Comparison of ENCODE assay signal across 27 cellular contexts in genomic region chr2:84866121-84866520, GRCh38. TPM values are rescaled to one million over a fixed set of nuclear protein-coding genes. Genes with fewer than 3 reads are reported as not detected.
DNase-seq lines count a peak whose midpoint lies in the region; ATAC-seq and TF ChIP-seq lines count a peak whose summit lies in the region.
"Had no signal": no experiment of that assay in that cellular context is flagged by ENCODE, and none has a peak within 500 bp of the region (broad histone marks: within the 10 kb centered on the region; RNA-seq: fewer than 3 reads in every experiment).

No MANE protein-coding gene starts in this region.

- ATAC-seq in CD8-positive, alpha-beta T cell = no peak
- ATAC-seq in activated naive CD8-positive, alpha-beta T cell treated with anti-CD3 and anti-CD28 coated beads, Interleukin-2, amount 50 U/mL, for 24 hours = no peak
- ATAC-seq in naive thymus-derived CD4-positive, alpha-beta T cell = no peak
- ATAC-seq in GM19397 (IDR thresholded peaks at IDR 0.05; ENCODE audit: unreplicated experiment) (no peak), HG03045 (IDR thresholded peaks at IDR 0.05; ENCODE audit: unreplicated experiment) (no peak)
- ATAC-seq: gastroesophageal sphincter had no signal

- H3K4me3 ChIP-seq in CD8-positive, alpha-beta T cell (ENCODE audit: low read depth, low read length) = no peak overlapping the region
- H3K4me3 ChIP-seq in naive thymus-derived CD4-positive, alpha-beta T cell (ENCODE audit: low read length) = no peak overlapping the region
- no peak overlapping the region for H3K4me3 ChIP-seq in Caco-2 (ENCODE audit: low read depth, low read length)
- H3K4me3 ChIP-seq: colonic mucosa, gastroesophageal sphincter, prostate gland had no signal

- peaks cover 75% of the 10 kb centered on the region for H3K4me1 Mint-ChIP-seq in activated CD4-positive, alpha-beta memory T cell treated with anti-CD3 and anti-CD28 coated beads for 36 hours (ENCODE audit: low read depth)
- peaks cover 46% of the 10 kb centered on the region for H3K4me1 Mint-ChIP-seq in activated CD4-positive, alpha-beta memory T cell treated with anti-CD3 and anti-CD28 coated beads, Interleukin-2, amount 10 ng/mL, durations not matched to agents 7 days and 5 days
- H3K4me1 Mint-ChIP-seq in CD8-positive, alpha-beta T cell (ENCODE audit: low read depth) = peaks cover 85% of the 10 kb centered on the region
- peaks cover 83% of the 10 kb centered on the region for H3K4me1 Mint-ChIP-seq in activated naive CD8-positive, alpha-beta T cell treated with anti-CD3 and anti-CD28 coated beads, Interleukin-2, amount 50 U/mL, for 24 hours
- H3K4me1 Mint-ChIP-seq in naive thymus-derived CD4-positive, alpha-beta T cell = peaks cover 51 to 97% (median 91%) of the 10 kb centered on the region in 7 donors
- no peaks in the 10 kb centered on the region for H3K4me1 Mint-ChIP-seq in Caco-2 (ENCODE audit: low read depth, unreplicated experiment)

- no peaks in the 10 kb centered on the region for H3K27me3 Mint-ChIP-seq in activated CD4-positive, alpha-beta memory T cell treated with anti-CD3 and anti-CD28 coated beads for 36 hours
- no peaks in the 10 kb centered on the region for H3K27me3 Mint-ChIP-seq in activated CD4-positive, alpha-beta memory T cell treated with anti-CD3 and anti-CD28 coated beads, Interleukin-2, amount 10 ng/mL, durations not matched to agents 7 days and 5 days
- H3K27me3 Mint-ChIP-seq in CD8-positive, alpha-beta T cell (ENCODE audit: low read depth) = no peaks in the 10 kb centered on the region
- no peaks in the 10 kb centered on the region for H3K27me3 Mint-ChIP-seq in activated naive CD8-positive, alpha-beta T cell treated with anti-CD3 and anti-CD28 coated beads, Interleukin-2, amount 50 U/mL, for 24 hours
- H3K27me3 Mint-ChIP-seq in naive thymus-derived CD4-positive, alpha-beta T cell = no peaks in the 10 kb centered on the region
- H3K27me3 Mint-ChIP-seq in Caco-2 (ENCODE audit: insufficient read depth, unreplicated experiment) = no peaks in the 10 kb centered on the region

- no peak for TF ChIP-seq CTCF in CD8-positive, alpha-beta T cell (IDR thresholded peaks at IDR 0.05)
- no peak for TF ChIP-seq CTCF in Caco-2 (IDR thresholded peaks at IDR 0.05; ENCODE audit: insufficient read depth in 1 of 2, low read depth in 1 of 2, low read length in 1 of 2, severe bottlenecking in 1 of 2, unreplicated experiment in 1 of 2)

- no peak overlapping the region for H3K27ac ChIP-seq in CD8-positive, alpha-beta T cell (ENCODE audit: low read depth, low read length)
- peak overlapping the region; percentile 73 for H3K27ac ChIP-seq in naive thymus-derived CD4-positive, alpha-beta T cell (ENCODE audit: low read depth, low read length)
- H3K27ac ChIP-seq: colonic mucosa, gastroesophageal sphincter, prostate gland, WERI-Rb-1 had no signal

- H3K9me3 Mint-ChIP-seq in activated CD4-positive, alpha-beta memory T cell treated with anti-CD3 and anti-CD28 coated beads for 36 hours = peaks cover 2% of the 10 kb centered on the region
- H3K9me3 Mint-ChIP-seq in activated CD4-positive, alpha-beta memory T cell treated with anti-CD3 and anti-CD28 coated beads, Interleukin-2, amount 10 ng/mL, durations not matched to agents 7 days and 5 days = no peaks in the 10 kb centered on the region
- no peaks in the 10 kb centered on the region for H3K9me3 Mint-ChIP-seq in CD8-positive, alpha-beta T cell
- H3K9me3 Mint-ChIP-seq in activated naive CD8-positive, alpha-beta T cell treated with anti-CD3 and anti-CD28 coated beads, Interleukin-2, amount 50 U/mL, for 24 hours = no peaks in the 10 kb centered on the region
- H3K9me3 Mint-ChIP-seq in naive thymus-derived CD4-positive, alpha-beta T cell = peaks cover 0 to 9% (median 2%) of the 10 kb centered on the region in 11 donors
- H3K9me3 Mint-ChIP-seq in Caco-2 (ENCODE audit: unreplicated experiment) = no peaks in the 10 kb centered on the region
- H3K9me3 Mint-ChIP-seq: immature natural killer cell had no signal

- H3K4me1 ChIP-seq in CD8-positive, alpha-beta T cell (ENCODE audit: insufficient read depth, low read length) = peaks cover 80% of the 10 kb centered on the region
- H3K4me1 ChIP-seq in naive thymus-derived CD4-positive, alpha-beta T cell (ENCODE audit: control insufficient read depth in 2 of 2, insufficient read depth in 2 of 2, low read length in 2 of 2) = peaks cover 11 to 75% of the 10 kb centered on the region in 2 donors
- no peaks in the 10 kb centered on the region for H3K4me1 ChIP-seq in Caco-2
- H3K4me1 ChIP-seq: colonic mucosa, gastroesophageal sphincter, prostate gland had no signal

- DNase-seq in activated CD4-positive, alpha-beta memory T cell treated with anti-CD3 and anti-CD28 coated beads for 36 hours = no peak
- no peak for DNase-seq in activated CD4-positive, alpha-beta memory T cell treated with anti-CD3 and anti-CD28 coated beads, Interleukin-2, amount 10 ng/mL, durations not matched to agents 7 days and 5 days
- DNase-seq in CD8-positive, alpha-beta T cell = no peak
- no peak for DNase-seq in activated naive CD8-positive, alpha-beta T cell treated with anti-CD3 and anti-CD28 coated beads, Interleukin-2, amount 50 U/mL, for 24 hours
- DNase-seq in naive thymus-derived CD4-positive, alpha-beta T cell = no peak
- DNase-seq in Caco-2 = no peak
- DNase-seq: activated CD4-positive, alpha-beta T cell treated with anti-CD3 and anti-CD28 coated beads, Interleukin-2, amount 50 U/mL, for 1 hour; aorta; colonic mucosa; effector memory CD4-positive, alpha-beta T cell; hypothalamus; immature natural killer cell; KBM-7; mesendoderm; NCI-H1105; NCI-H1930; NCI-H524 treated with DMSO at 0.1 percent for 48 hours; nucleus accumbens; SHP77; stimulated activated naive CD4-positive, alpha-beta T cell treated with Interleukin-2 at 50 U/mL for 16 hours; T-helper 9 cell; WERI-Rb-1 had no signal

- H3K27ac Mint-ChIP-seq in activated CD4-positive, alpha-beta memory T cell treated with anti-CD3 and anti-CD28 coated beads for 36 hours = peak overlapping the region; percentile 54
- no peak overlapping the region for H3K27ac Mint-ChIP-seq in activated CD4-positive, alpha-beta memory T cell treated with anti-CD3 and anti-CD28 coated beads, Interleukin-2, amount 10 ng/mL, durations not matched to agents 7 days and 5 days
- peak overlapping the region; percentile 91 for H3K27ac Mint-ChIP-seq in CD8-positive, alpha-beta T cell
- peak overlapping the region; percentile 25 for H3K27ac Mint-ChIP-seq in activated naive CD8-positive, alpha-beta T cell treated with anti-CD3 and anti-CD28 coated beads, Interleukin-2, amount 50 U/mL, for 24 hours
- peak overlapping the region in 8 of 9 donors; percentile 71 to 99 (median 96) for H3K27ac Mint-ChIP-seq in naive thymus-derived CD4-positive, alpha-beta T cell
- no peak overlapping the region for H3K27ac Mint-ChIP-seq in Caco-2 (ENCODE audit: unreplicated experiment)
- H3K27ac Mint-ChIP-seq: B cell, immature natural killer cell had no signal

- POLR2A ChIA-PET in activated CD4-positive, alpha-beta memory T cell treated with anti-CD3 and anti-CD28 coated beads for 36 hours (lab: Charles Lee) = no interaction called here
- POLR2A ChIA-PET in activated CD4-positive, alpha-beta memory T cell treated with anti-CD3 and anti-CD28 coated beads, Interleukin-2, amount 10 ng/mL, durations not matched to agents 7 days and 5 days (lab: Charles Lee) = no interaction called here
- POLR2A ChIA-PET in CD8-positive, alpha-beta T cell (lab: Charles Lee) = no interaction called here
- POLR2A ChIA-PET in naive thymus-derived CD4-positive, alpha-beta T cell (lab: Charles Lee) = interaction anchor here (1.1 to 12.0 kb wide), 5 partner anchors 14 to 125 kb away, joined by 4 to 261 read pairs (median 9); partner anchors contain the start of gene TRABD2A
- POLR2A ChIA-PET in Caco-2 (lab: Charles Lee) = no interaction called here

- CTCF ChIA-PET in activated CD4-positive, alpha-beta memory T cell treated with anti-CD3 and anti-CD28 coated beads for 36 hours (lab: Charles Lee) = interaction anchor here (2.0 kb wide), 1 partner anchor 125 kb away, joined by 11 read pairs; no protein-coding TSS in a partner anchor
- CTCF ChIA-PET in activated CD4-positive, alpha-beta memory T cell treated with anti-CD3 and anti-CD28 coated beads, Interleukin-2, amount 10 ng/mL, durations not matched to agents 7 days and 5 days (lab: Charles Lee) = interaction anchor here (1.2 to 2.0 kb wide), 3 partner anchors 15 to 125 kb away, joined by 4 to 12 read pairs (median 12); partner anchors contain the start of gene TRABD2A
- CTCF ChIA-PET in CD8-positive, alpha-beta T cell (lab: Charles Lee) = interaction anchor here (0.8 to 2.0 kb wide), 10 partner anchors 11 to 369 kb away, joined by 3 to 28 read pairs (median 8); partner anchors contain the start of gene TRABD2A
- CTCF ChIA-PET in naive thymus-derived CD4-positive, alpha-beta T cell (lab: Charles Lee) = interaction anchor here (1.4 to 2.3 kb wide), 6 partner anchors 12 to 340 kb away, joined by 3 to 10 read pairs (median 7); no protein-coding TSS in a partner anchor
- CTCF ChIA-PET in Caco-2 (lab: Charles Lee) = no interaction called here

- H3K27me3 ChIP-seq in CD8-positive, alpha-beta T cell (ENCODE audit: insufficient read depth, low read length) = no peaks in the 10 kb centered on the region
- H3K27me3 ChIP-seq in naive thymus-derived CD4-positive, alpha-beta T cell (ENCODE audit: control insufficient read depth in 2 of 2, insufficient read depth in 2 of 2, low read length in 2 of 2) = no peaks in the 10 kb centered on the region
- H3K27me3 ChIP-seq in Caco-2 (replicated peaks; ENCODE audit: control insufficient read depth, insufficient read depth, low read length) = no peaks in the 10 kb centered on the region; the same call in 1 of the 2 replicates
- H3K27me3 ChIP-seq: colonic mucosa had no signal

- H3K9me3 ChIP-seq in CD8-positive, alpha-beta T cell (ENCODE audit: low read length) = no peaks in the 10 kb centered on the region
- H3K9me3 ChIP-seq in naive thymus-derived CD4-positive, alpha-beta T cell (ENCODE audit: control insufficient read depth in 2 of 3, low read length in 3 of 3) = no peaks in the 10 kb centered on the region
- H3K9me3 ChIP-seq in Caco-2 = no peaks in the 10 kb centered on the region
- H3K9me3 ChIP-seq: colonic mucosa, gastroesophageal sphincter, prostate gland had no signal

- intact Hi-C loops in activated CD4-positive, alpha-beta memory T cell treated with anti-CD3 and anti-CD28 coated beads for 36 hours (cut with micrococcal nuclease) = loop anchor here (5.0 kb wide), 2 partner anchors 234 to 349 kb away; partner anchors contain the start of gene DNAH6
- intact Hi-C loops in CD8-positive, alpha-beta T cell (cut with DNase I, micrococcal nuclease) = no loop called here
- intact Hi-C loops in naive thymus-derived CD4-positive, alpha-beta T cell (cut with micrococcal nuclease) = loop anchor here in 1 of 2 donors (5.0 kb wide), 1 partner anchor 349 kb away; the partner anchor contains the start of gene DNAH6
- intact Hi-C loops in Caco-2 (cut with micrococcal nuclease; ENCODE audit: unreplicated experiment) = loop anchor here (5.0 kb wide), 2 partner anchors 234 to 369 kb away; no protein-coding TSS in a partner anchor

- H3K4me3 Mint-ChIP-seq in activated CD4-positive, alpha-beta memory T cell treated with anti-CD3 and anti-CD28 coated beads for 36 hours = no peak overlapping the region
- H3K4me3 Mint-ChIP-seq in activated CD4-positive, alpha-beta memory T cell treated with anti-CD3 and anti-CD28 coated beads, Interleukin-2, amount 10 ng/mL, durations not matched to agents 7 days and 5 days = no peak overlapping the region
- H3K4me3 Mint-ChIP-seq in CD8-positive, alpha-beta T cell = no peak overlapping the region
- no peak overlapping the region for H3K4me3 Mint-ChIP-seq in activated naive CD8-positive, alpha-beta T cell treated with anti-CD3 and anti-CD28 coated beads, Interleukin-2, amount 50 U/mL, for 24 hours
- H3K4me3 Mint-ChIP-seq in naive thymus-derived CD4-positive, alpha-beta T cell = peak overlapping the region in 9 of 10 donors; percentile 59 to 89 (median 72)
- H3K4me3 Mint-ChIP-seq in Caco-2 (ENCODE audit: unreplicated experiment) = no peak overlapping the region
- H3K4me3 Mint-ChIP-seq: B cell, immature natural killer cell had no signal

- H3K36me3 ChIP-seq in CD8-positive, alpha-beta T cell (ENCODE audit: insufficient read depth, low read length) = peaks cover 7% of the 10 kb centered on the region
- peaks cover 0 to 24% (median 6%) of the 10 kb centered on the region in 3 experiments for H3K36me3 ChIP-seq in naive thymus-derived CD4-positive, alpha-beta T cell (ENCODE audit: control insufficient read depth in 2 of 3, insufficient read depth in 3 of 3, low read length in 3 of 3)
- no peaks in the 10 kb centered on the region for H3K36me3 ChIP-seq in Caco-2 (ENCODE audit: control insufficient read depth, insufficient read depth, low read length)
- H3K36me3 ChIP-seq: colonic mucosa, gastroesophageal sphincter, prostate gland, WERI-Rb-1 had no signal

- BruUV-seq in Caco-2 (replicated peaks; lab: Mats Ljungman, UMichigan) = no TSS peak

- peaks cover 17% of the 10 kb centered on the region for H3K36me3 Mint-ChIP-seq in activated CD4-positive, alpha-beta memory T cell treated with anti-CD3 and anti-CD28 coated beads for 36 hours
- H3K36me3 Mint-ChIP-seq in activated CD4-positive, alpha-beta memory T cell treated with anti-CD3 and anti-CD28 coated beads, Interleukin-2, amount 10 ng/mL, durations not matched to agents 7 days and 5 days (ENCODE audit: low read depth) = peaks cover 24% of the 10 kb centered on the region
- H3K36me3 Mint-ChIP-seq in CD8-positive, alpha-beta T cell = peaks cover 68% of the 10 kb centered on the region
- peaks cover 28% of the 10 kb centered on the region for H3K36me3 Mint-ChIP-seq in activated naive CD8-positive, alpha-beta T cell treated with anti-CD3 and anti-CD28 coated beads, Interleukin-2, amount 50 U/mL, for 24 hours (ENCODE audit: low read depth)
- H3K36me3 Mint-ChIP-seq in naive thymus-derived CD4-positive, alpha-beta T cell = peaks cover 9 to 49% (median 37%) of the 10 kb centered on the region in 5 donors
- no peaks in the 10 kb centered on the region for H3K36me3 Mint-ChIP-seq in Caco-2 (ENCODE audit: insufficient read depth, unreplicated experiment)
- H3K36me3 Mint-ChIP-seq: immature natural killer cell had no signal

RNA-seq across cellular contexts. Expression of gene TRABD2A, which starts 14.8 kb away (rescaled TPM):
- total RNA-seq in activated CD4-positive, alpha-beta memory T cell treated with anti-CD3 and anti-CD28 coated beads for 36 hours = 10 to 100 TPM; 29.6 to 30.1 TPM
- 10 to 100 TPM; 35.9 to 38.3 TPM for total RNA-seq in activated CD4-positive, alpha-beta memory T cell treated with anti-CD3 and anti-CD28 coated beads, Interleukin-2, amount 10 ng/mL, durations not matched to agents 7 days and 5 days
- 100 to 1,000 TPM; 138 to 142 TPM for total RNA-seq in CD8-positive, alpha-beta T cell
- 100 to 1,000 TPM in 4 of 5 experiments, 10 to 100 TPM in 1; 75.0 to 288 (median 182) TPM for total RNA-seq in naive thymus-derived CD4-positive, alpha-beta T cell
- 100 to 1,000 TPM; 119 to 204 TPM for polyA plus RNA-seq in naive thymus-derived CD4-positive, alpha-beta T cell
- 1.3 and 1.4 TPM in 2 replicates for total RNA-seq in Caco-2 (2022)

RNA-seq across cellular contexts. Expression of gene TMSB10, which starts 39.3 kb away (rescaled TPM):
- 1,000 to 10,000 TPM; 2,535 to 2,567 TPM for total RNA-seq in activated CD4-positive, alpha-beta memory T cell treated with anti-CD3 and anti-CD28 coated beads for 36 hours
- total RNA-seq in activated CD4-positive, alpha-beta memory T cell treated with anti-CD3 and anti-CD28 coated beads, Interleukin-2, amount 10 ng/mL, durations not matched to agents 7 days and 5 days = 1,000 to 10,000 TPM; 5,686 to 5,768 TPM
- total RNA-seq in CD8-positive, alpha-beta T cell = 1,000 to 10,000 TPM; 1,479 to 1,577 TPM
- total RNA-seq in naive thymus-derived CD4-positive, alpha-beta T cell = 1,000 to 10,000 TPM; 1,492 to 5,756 (median 1,578) TPM
- polyA plus RNA-seq in naive thymus-derived CD4-positive, alpha-beta T cell = 1,000 to 10,000 TPM; 6,721 to 8,256 TPM
- 1,258 and 1,458 TPM in 2 replicates for total RNA-seq in Caco-2 (2022)

Comparison
In these comparisons a context has a peak if more than half of its experiments do, and no peak if none do; other contexts are left out.
1. H3K27ac Mint-ChIP-seq: peak in activated CD4-positive, alpha-beta memory T cell treated with anti-CD3 and anti-CD28 coated beads for 36 hours (single experiment), CD8-positive, alpha-beta T cell (single experiment), activated naive CD8-positive, alpha-beta T cell treated with anti-CD3 and anti-CD28 coated beads, Interleukin-2, amount 50 U/mL, for 24 hours (single experiment) and naive thymus-derived CD4-positive, alpha-beta T cell (8 of 9); none in activated CD4-positive, alpha-beta memory T cell treated with anti-CD3 and anti-CD28 coated beads, Interleukin-2, amount 10 ng/mL, durations not matched to agents 7 days and 5 days (single experiment) and Caco-2 (single experiment).
2. H3K4me3 Mint-ChIP-seq: peak in naive thymus-derived CD4-positive, alpha-beta T cell (9 of 10); none in activated CD4-positive, alpha-beta memory T cell treated with anti-CD3 and anti-CD28 coated beads for 36 hours (single experiment), activated CD4-positive, alpha-beta memory T cell treated with anti-CD3 and anti-CD28 coated beads, Interleukin-2, amount 10 ng/mL, durations not matched to agents 7 days and 5 days (single experiment), CD8-positive, alpha-beta T cell (single experiment), activated naive CD8-positive, alpha-beta T cell treated with anti-CD3 and anti-CD28 coated beads, Interleukin-2, amount 50 U/mL, for 24 hours (single experiment) and Caco-2 (single experiment).
3. RNA of gene TRABD2A, which starts 14.8 kb away (total RNA-seq): 75.0 to 288 TPM in naive thymus-derived CD4-positive, alpha-beta T cell, 138 to 142 TPM in CD8-positive, alpha-beta T cell, 35.9 to 38.3 TPM in activated CD4-positive, alpha-beta memory T cell treated with anti-CD3 and anti-CD28 coated beads, Interleukin-2, amount 10 ng/mL, durations not matched to agents 7 days and 5 days and 29.6 to 30.1 TPM in activated CD4-positive, alpha-beta memory T cell treated with anti-CD3 and anti-CD28 coated beads for 36 hours; 1.3 to 1.4 TPM in Caco-2; every median in the first group is over 10 times any median in the second.
4. intact Hi-C loops: an anchor here in activated CD4-positive, alpha-beta memory T cell treated with anti-CD3 and anti-CD28 coated beads for 36 hours (5.0 kb wide) and Caco-2 (5.0 kb wide); none called in CD8-positive, alpha-beta T cell.